In the genomic region with DNA sequence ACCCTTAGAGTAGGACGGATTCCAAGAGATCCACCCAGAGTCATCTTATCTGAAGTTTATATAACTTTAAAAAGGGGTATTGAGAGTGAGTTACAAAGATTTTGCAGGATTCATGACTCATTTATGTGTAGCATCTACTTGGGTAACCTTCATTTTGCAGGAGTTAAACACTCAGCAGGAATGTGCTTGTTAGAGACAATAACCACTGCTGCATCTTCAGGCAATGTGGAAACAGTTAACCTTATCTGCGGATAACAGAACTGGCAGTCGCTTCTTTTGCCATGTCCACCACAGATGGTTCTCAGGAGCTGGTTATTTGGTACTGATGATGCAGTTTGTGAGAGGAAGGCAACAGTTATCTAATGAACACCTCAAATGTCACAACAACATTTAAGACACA, we compare ENCODE assay signal across 25 cellular contexts.
DNase-seq lines count a peak whose midpoint lies in the region; ATAC-seq and TF ChIP-seq lines count a peak whose summit lies in the region.
"Had no signal": no experiment of that assay in that cellular context is flagged by ENCODE, and none has a peak within 500 bp of the region (broad histone marks: within the 10 kb centered on the region; RNA-seq: fewer than 3 reads in every experiment).

No MANE protein-coding gene starts in this region.

- H3K27me3 Mint-ChIP-seq in HFFc6 (ENCODE audit: insufficient read depth) = peaks cover 4% of the 10 kb centered on the region; the same call in 1 of the 2 replicates

- peak; percentile 86 for DNase-seq in AG10803 (ENCODE audit: low read depth)
- DNase-seq in HFFc6 = peak; percentile 75
- peak; percentile 93 for DNase-seq in amniotic epithelial cell (ENCODE audit: low read depth)
- DNase-seq in fibroblast of the aortic adventitia (ENCODE audit: low read depth) = peak; percentile 83
- DNase-seq in BE2C = no peak
- no peak for DNase-seq in esophagus squamous epithelium (lab: John Stamatoyannopoulos, UW)
- DNase-seq: activated CD4-positive, alpha-beta T cell treated with anti-CD3 and anti-CD28 coated beads for 36 hours; activated CD8-positive, alpha-beta memory T cell treated with anti-CD3 and anti-CD28 coated beads, Interleukin-2, amount 10 ng/mL, durations not matched to agents 7 days and 5 days; activated naive CD8-positive, alpha-beta T cell treated with anti-CD3 and anti-CD28 coated beads, Interleukin-2, amount 50 U/mL, for 24 hours; CD8-positive, alpha-beta memory T cell; DMS53; glutamatergic neuron; left cardiac atrium; mesendoderm; naive thymus-derived CD8-positive, alpha-beta T cell; NCI-H1436; NCI-H526 treated with DMSO at 0.1 percent for 48 hours; posterior cingulate gyrus; stimulated activated CD4-positive, alpha-beta T cell treated with anti-CD3 and anti-CD28 coated beads, Interleukin-2, amount 100 ng/mL, for 48 hours; stimulated activated naive CD8-positive, alpha-beta T cell treated with anti-CD3 and anti-CD28 coated beads, Interleukin-15, Interleukin-2, amounts not matched to agents 100 U/mL and 50 U/mL, for 24 hours; tibial artery had no signal

- H3K36me3 ChIP-seq in BE2C (no peaks in the 10 kb centered on the region), esophagus squamous epithelium (no peaks in the 10 kb centered on the region)
- H3K36me3 ChIP-seq: HAP-1, tibial artery had no signal

- H3K36me3 Mint-ChIP-seq in HFFc6 (ENCODE audit: low read depth) = peaks cover 15% of the 10 kb centered on the region
- H3K36me3 Mint-ChIP-seq: activated CD8-positive, alpha-beta memory T cell treated with anti-CD3 and anti-CD28 coated beads, Interleukin-2, amount 10 ng/mL, durations not matched to agents 7 days and 5 days; CD8-positive, alpha-beta memory T cell; naive thymus-derived CD8-positive, alpha-beta T cell had no signal

- peak overlapping the region; percentile 57 for H3K4me3 Mint-ChIP-seq in HFFc6
- H3K4me3 Mint-ChIP-seq: activated CD4-positive, alpha-beta T cell treated with anti-CD3 and anti-CD28 coated beads for 36 hours; activated CD8-positive, alpha-beta memory T cell treated with anti-CD3 and anti-CD28 coated beads, Interleukin-2, amount 10 ng/mL, durations not matched to agents 7 days and 5 days; activated naive CD8-positive, alpha-beta T cell treated with anti-CD3 and anti-CD28 coated beads, Interleukin-2, amount 50 U/mL, for 24 hours; naive thymus-derived CD8-positive, alpha-beta T cell had no signal

- TF ChIP-seq CTCF in AG10803 (conservative IDR thresholded peaks at IDR 0.05; ENCODE audit: low read length) (no peak), HFFc6 (IDR thresholded peaks at IDR 0.05) (no peak), fibroblast of the aortic adventitia (IDR thresholded peaks at IDR 0.05; ENCODE audit: insufficient read depth, low read length) (no peak), BE2C (IDR thresholded peaks at IDR 0.05; ENCODE audit: low read depth, low read length) (no peak), esophagus squamous epithelium (IDR thresholded peaks at IDR 0.05) (no peak)

- H3K9me3 Mint-ChIP-seq in HFFc6 = peaks cover 1% of the 10 kb centered on the region; the same call in 1 of the 2 replicates
- H3K9me3 Mint-ChIP-seq: activated naive CD8-positive, alpha-beta T cell treated with anti-CD3 and anti-CD28 coated beads, Interleukin-2, amount 50 U/mL, for 24 hours had no signal

- H3K27me3 ChIP-seq in BE2C (no peaks in the 10 kb centered on the region), esophagus squamous epithelium (no peaks in the 10 kb centered on the region)
- H3K27me3 ChIP-seq: tibial artery had no signal

- H3K27ac ChIP-seq in esophagus squamous epithelium = no peak overlapping the region
- H3K27ac ChIP-seq: tibial artery had no signal

- H3K27ac Mint-ChIP-seq in HFFc6 = peak overlapping the region; percentile 75
- H3K27ac Mint-ChIP-seq: activated CD4-positive, alpha-beta T cell treated with anti-CD3 and anti-CD28 coated beads for 36 hours; activated CD8-positive, alpha-beta memory T cell treated with anti-CD3 and anti-CD28 coated beads, Interleukin-2, amount 10 ng/mL, durations not matched to agents 7 days and 5 days; activated naive CD8-positive, alpha-beta T cell treated with anti-CD3 and anti-CD28 coated beads, Interleukin-2, amount 50 U/mL, for 24 hours; CD8-positive, alpha-beta memory T cell; naive thymus-derived CD8-positive, alpha-beta T cell had no signal

- H3K9me3 ChIP-seq in BE2C = no peaks in the 10 kb centered on the region
- no peaks in the 10 kb centered on the region for H3K9me3 ChIP-seq in esophagus squamous epithelium
- H3K9me3 ChIP-seq: HAP-1, tibial artery had no signal

- ATAC-seq in HG02798 (IDR thresholded peaks at IDR 0.05; ENCODE audit: poor library complexity, unreplicated experiment) (no peak), GM21717 (IDR thresholded peaks at IDR 0.05; ENCODE audit: unreplicated experiment) (no peak)
- ATAC-seq: activated CD4-positive, alpha-beta T cell treated with anti-CD3 and anti-CD28 coated beads for 36 hours; activated CD8-positive, alpha-beta memory T cell treated with anti-CD3 and anti-CD28 coated beads, Interleukin-2, amount 10 ng/mL, durations not matched to agents 7 days and 5 days; activated naive CD8-positive, alpha-beta T cell treated with anti-CD3 and anti-CD28 coated beads, Interleukin-2, amount 50 U/mL, for 24 hours; naive thymus-derived CD8-positive, alpha-beta T cell; stimulated activated naive CD8-positive, alpha-beta T cell treated with anti-CD3 and anti-CD28 coated beads, Interleukin-15, Interleukin-2, amounts not matched to agents 100 U/mL and 50 U/mL, for 24 hours had no signal

- intact Hi-C loops in esophagus squamous epithelium (cut with DNase I) = no loop called here

- H3K4me3 ChIP-seq in AG10803 (ENCODE audit: low read length) (no peak overlapping the region), fibroblast of the aortic adventitia (ENCODE audit: low read depth, low read length) (no peak overlapping the region), BE2C (ENCODE audit: low read depth, low read length) (no peak overlapping the region), esophagus squamous epithelium (no peak overlapping the region)
- H3K4me3 ChIP-seq: HAP-1, smooth muscle cell, tibial artery had no signal

- WGBS in esophagus squamous epithelium, 2 donors = 72 to 75% methylated on average over 3 of the region's 3 CpGs

- no peak for TF ChIP-seq POLR2A in esophagus squamous epithelium (IDR thresholded peaks at IDR 0.05)

- peaks cover 70% of the 10 kb centered on the region for H3K4me1 Mint-ChIP-seq in HFFc6 (ENCODE audit: low read depth)
- H3K4me1 Mint-ChIP-seq: activated CD4-positive, alpha-beta T cell treated with anti-CD3 and anti-CD28 coated beads for 36 hours; activated CD8-positive, alpha-beta memory T cell treated with anti-CD3 and anti-CD28 coated beads, Interleukin-2, amount 10 ng/mL, durations not matched to agents 7 days and 5 days; activated naive CD8-positive, alpha-beta T cell treated with anti-CD3 and anti-CD28 coated beads, Interleukin-2, amount 50 U/mL, for 24 hours; CD8-positive, alpha-beta memory T cell; naive thymus-derived CD8-positive, alpha-beta T cell had no signal

- H3K4me1 ChIP-seq in BE2C (peaks cover 3% of the 10 kb centered on the region), esophagus squamous epithelium (no peaks in the 10 kb centered on the region)
- H3K4me1 ChIP-seq: tibial artery had no signal

Comparison
In these comparisons a context has a peak if more than half of its experiments do, and no peak if none do; other contexts are left out.
1. DNase-seq: peak in AG10803 (single experiment), HFFc6 (single experiment), amniotic epithelial cell (single experiment) and fibroblast of the aortic adventitia (single experiment); none in BE2C (single experiment) and esophagus squamous epithelium (single experiment).